ENCODE assay signal across 11 cellular contexts in genomic region chr9:35519697-35520403, GRCh38. TPM values are rescaled to one million over a fixed set of nuclear protein-coding genes. Genes with fewer than 3 reads are reported as not detected.
DNase-seq lines count a peak whose midpoint lies in the region; ATAC-seq and TF ChIP-seq lines count a peak whose summit lies in the region.
"Had no signal": no experiment of that assay in that cellular context is flagged by ENCODE, and none has a peak within 500 bp of the region (broad histone marks: within the 10 kb centered on the region; RNA-seq: fewer than 3 reads in every experiment).

No MANE protein-coding gene starts in this region.

- no peaks in the 10 kb centered on the region for H3K9me3 Mint-ChIP-seq in activated CD4-positive, alpha-beta memory T cell treated with anti-CD3 and anti-CD28 coated beads for 36 hours
- H3K9me3 Mint-ChIP-seq: activated T-cell treated with anti-CD3 and anti-CD28 coated beads, Interleukin-2, amount 50 U/mL, for 72 hours; T-helper 1 cell treated with Interleukin-12 subunit alpha and Interleukin-12 subunit beta and Interleukin-4 antibody, amounts not matched to agents 30 μg/mL and 1 μg/mL, for 36 hours had no signal

- peaks cover 27 to 68% of the 10 kb centered on the region in 2 experiments for H3K79me1 ChIP-seq in IMR-90 (ENCODE audit: low read depth in 1 of 2, low read length in 2 of 2)

- TF ChIP-seq POLR2A in IMR-90 (IDR thresholded peaks at IDR 0.05; ENCODE audit: low read depth, low read length) (no peak), body of pancreas (IDR thresholded peaks at IDR 0.05) (no peak)

- H4K20me1 ChIP-seq in IMR-90 (ENCODE audit: insufficient read depth, low read length), result no peaks in the 10 kb centered on the region

- H3K4me2 ChIP-seq in IMR-90 (ENCODE audit: low read depth, low read length), result peak overlapping the region; percentile 29; the same call in 1 of the 2 replicates

- H3K9me1 ChIP-seq in IMR-90 (ENCODE audit: insufficient read depth, low read length), result peaks cover 22% of the 10 kb centered on the region

- peak overlapping the region; percentile 30 for H3K9ac ChIP-seq in IMR-90 (ENCODE audit: low read depth, low read length)

- CTCF ChIA-PET in IMR-90 (lab: Yijun Ruan, JAX), result interaction anchor here (1.5 to 1.6 kb wide), 2 partner anchors 10 to 18 kb away, joined by 3 read pairs; no protein-coding TSS in a partner anchor
- CTCF ChIA-PET in activated CD4-positive, alpha-beta memory T cell treated with anti-CD3 and anti-CD28 coated beads for 36 hours (lab: Charles Lee), result interaction anchor here (4.6 kb wide), 1 partner anchor 33 kb away, joined by 20 read pairs; no protein-coding TSS in a partner anchor

- H3K36me3 Mint-ChIP-seq in activated CD4-positive, alpha-beta memory T cell treated with anti-CD3 and anti-CD28 coated beads for 36 hours, result no peaks in the 10 kb centered on the region

- peak overlapping the region; percentile 94 for H3K27ac ChIP-seq in IMR-90 (ENCODE audit: insufficient read depth, low read length)
- peak overlapping the region; percentile 65 to 86 (median 82) for H3K27ac ChIP-seq in body of pancreas
- peak overlapping the region; percentile 91 for H3K27ac ChIP-seq in substantia nigra (ENCODE audit: low read depth, low read length, poor library complexity, severe bottlenecking)
- H3K27ac ChIP-seq: HL-60 had no signal

- no peaks in the 10 kb centered on the region for H3K4me1 Mint-ChIP-seq in activated CD4-positive, alpha-beta memory T cell treated with anti-CD3 and anti-CD28 coated beads for 36 hours (ENCODE audit: low read depth)

- no CpG with 5 or more reads among the region's 1 CpG for WGBS in IMR-90 (ENCODE audit: extremely low coverage in 2 of 2, insufficient read length in 1 of 2), 2 experiments
- 78% methylated on average over 1 of the region's 1 CpG; no CpG with 5 or more reads in 1 of the 2 donors for WGBS in body of pancreas, 2 donors

- H2BK120ac ChIP-seq in IMR-90 (ENCODE audit: low read depth, low read length), result peak overlapping the region; percentile 99

- H2BK5ac ChIP-seq in IMR-90 (ENCODE audit: low read depth, low read length, poor library complexity, severe bottlenecking), result peak overlapping the region; percentile 96

- no peaks in the 10 kb centered on the region for H3K27me3 ChIP-seq in IMR-90 (ENCODE audit: control insufficient read depth, insufficient read depth, low read length)
- no peaks in the 10 kb centered on the region for H3K27me3 ChIP-seq in body of pancreas

- no peaks in the 10 kb centered on the region for H3K36me3 ChIP-seq in IMR-90 (ENCODE audit: control insufficient read depth, insufficient read depth, low read length)
- no peaks in the 10 kb centered on the region for H3K36me3 ChIP-seq in body of pancreas (replicated peaks in 1 of 2; ENCODE audit: insufficient read depth in 1 of 2, low read depth in 2 of 2)

- H3K23ac ChIP-seq in IMR-90 (ENCODE audit: low read depth, low read length), result peak overlapping the region; percentile 96

- peak overlapping the region; percentile 98 for H3K18ac ChIP-seq in IMR-90 (ENCODE audit: low read depth, low read length)

- H3K27ac Mint-ChIP-seq in activated CD4-positive, alpha-beta memory T cell treated with anti-CD3 and anti-CD28 coated beads for 36 hours, result no peak overlapping the region
- H3K27ac Mint-ChIP-seq: activated T-cell treated with anti-CD3 and anti-CD28 coated beads, Interleukin-2, amount 50 U/mL, for 72 hours; T-helper 1 cell treated with Interleukin-12 subunit alpha and Interleukin-12 subunit beta and Interleukin-4 antibody, amounts not matched to agents 30 μg/mL and 1 μg/mL, for 36 hours had no signal

- peak overlapping the region; percentile 95 for H3K4ac ChIP-seq in IMR-90 (ENCODE audit: low read depth, low read length)

- POLR2A ChIA-PET in IMR-90 (lab: Charles Lee; ENCODE audit: unreplicated experiment), result interaction anchor here (1.0 to 1.7 kb wide), 3 partner anchors 9 to 30 kb away, joined by 3 to 8 read pairs (median 5); partner anchors contain the start of gene RUSC2
- POLR2A ChIA-PET in activated CD4-positive, alpha-beta memory T cell treated with anti-CD3 and anti-CD28 coated beads for 36 hours (lab: Charles Lee), result no interaction called here

- dilution Hi-C loops in IMR-90 (cut with HindIII; ENCODE audit: low sequenced_read_pairs, unreplicated experiment), result no loop called here

- ATAC-seq in IMR-90 (ENCODE audit: low read depth) (no peak; the same call in 1 of the 2 replicates), body of pancreas (no peak), GM18858 (IDR thresholded peaks at IDR 0.05; ENCODE audit: unreplicated experiment) (no peak)
- ATAC-seq: activated T-cell treated with anti-CD3 and anti-CD28 coated beads, Interleukin-2, amount 50 U/mL, for 72 hours had no signal

- intact Hi-C loops in IMR-90 (cut with micrococcal nuclease) (loop anchor here (2.0 kb wide), 1 partner anchor 33 kb away; no protein-coding TSS in a partner anchor), body of pancreas (cut with DNase I) (no loop called here)
- intact Hi-C loops in activated CD4-positive, alpha-beta memory T cell treated with anti-CD3 and anti-CD28 coated beads for 36 hours (cut with micrococcal nuclease), result no loop called here

- no peak for TF ChIP-seq RAD21 in IMR-90 (IDR thresholded peaks at IDR 0.05; ENCODE audit: low read length)

- H3K9me3 ChIP-seq in IMR-90 (ENCODE audit: control insufficient read depth, insufficient read depth, low read length), result no peaks in the 10 kb centered on the region
- H3K9me3 ChIP-seq in body of pancreas, result no peaks in the 10 kb centered on the region

- no peak overlapping the region for H3K4me3 Mint-ChIP-seq in activated CD4-positive, alpha-beta memory T cell treated with anti-CD3 and anti-CD28 coated beads for 36 hours
- H3K4me3 Mint-ChIP-seq: activated T-cell treated with anti-CD3 and anti-CD28 coated beads, Interleukin-2, amount 50 U/mL, for 72 hours; T-helper 1 cell treated with Interleukin-12 subunit alpha and Interleukin-12 subunit beta and Interleukin-4 antibody, amounts not matched to agents 30 μg/mL and 1 μg/mL, for 36 hours had no signal

- in situ Hi-C loops in IMR-90 (cut with MboI; ENCODE audit: low sequenced_read_pairs), result no loop called here

- H3K4me1 ChIP-seq in IMR-90 (ENCODE audit: control insufficient read depth, insufficient read depth, low read length), result peaks cover 42% of the 10 kb centered on the region
- peaks cover 73% of the 10 kb centered on the region for H3K4me1 ChIP-seq in body of pancreas

- H4K8ac ChIP-seq in IMR-90 (ENCODE audit: low read depth in 2 of 2, low read length in 2 of 2), result peak overlapping the region; percentile 91 to 93

- peak overlapping the region; percentile 100 for H2AK5ac ChIP-seq in IMR-90 (ENCODE audit: low read depth, low read length)

- no TSS peak for BruUV-seq in IMR-90 (replicated peaks; lab: Mats Ljungman, UMichigan)

- peak overlapping the region; percentile 97 for H2BK15ac ChIP-seq in IMR-90 (ENCODE audit: low read depth, low read length)

- H4K91ac ChIP-seq in IMR-90 (ENCODE audit: insufficient read depth, low read depth, low read length), result peak overlapping the region; percentile 97

- peak overlapping the region; percentile 97 for H2AK9ac ChIP-seq in IMR-90 (replicated peaks; ENCODE audit: low read depth, low read length, poor library complexity)

- H3K56ac ChIP-seq in IMR-90 (ENCODE audit: extremely low read depth, insufficient read depth, low read length), result peak overlapping the region; percentile 96

- H3K4me3 ChIP-seq in IMR-90 (ENCODE audit: insufficient read depth, low read depth, low read length) (no peak overlapping the region), body of pancreas (no peak overlapping the region)

- peak overlapping the region; percentile 92 for H2BK20ac ChIP-seq in IMR-90 (ENCODE audit: low read depth, low read length)

- peak overlapping the region; percentile 85 for H3K14ac ChIP-seq in IMR-90 (replicated peaks; ENCODE audit: low read depth, low read length)

- TF ChIP-seq CTCF in IMR-90 (conservative IDR thresholded peaks at IDR 0.05; ENCODE audit: low read depth, low read length) (no peak), body of pancreas (IDR thresholded peaks at IDR 0.05) (no peak)

- no peaks in the 10 kb centered on the region for H3K27me3 Mint-ChIP-seq in activated CD4-positive, alpha-beta memory T cell treated with anti-CD3 and anti-CD28 coated beads for 36 hours

- H4K5ac ChIP-seq in IMR-90 (ENCODE audit: low read depth, low read length), result peak overlapping the region; percentile 62

- DNase-seq in IMR-90, result no peak
- DNase-seq in body of pancreas, result no peak
- peak; percentile 80 for DNase-seq in kidney tubule cell (ENCODE audit: low spot score)
- no peak for DNase-seq in substantia nigra (lab: John Stamatoyannopoulos, UW)
- DNase-seq in NCI-H524 (lab: John Stamatoyannopoulos, UW), result no peak
- DNase-seq in SHP77 (lab: John Stamatoyannopoulos, UW), result no peak
- DNase-seq in activated CD4-positive, alpha-beta memory T cell treated with anti-CD3 and anti-CD28 coated beads for 36 hours, result no peak
- DNase-seq: activated T-cell treated with anti-CD3 and anti-CD28 coated beads, Interleukin-2, amount 50 U/mL, for 72 hours had no signal

- H2AFZ ChIP-seq in IMR-90 (replicated peaks; ENCODE audit: low read length, poor library complexity), result peak overlapping the region; percentile 5

TF ChIP-seq in IMR-90, 13 proteins besides CTCF, POLR2A, EP300 and RAD21:
- TF ChIP-seq MXI1 (IDR thresholded peaks at IDR 0.05; ENCODE audit: borderline replicate concordance, low read depth, low read length) (no peak), ELK1 (IDR thresholded peaks at IDR 0.05; ENCODE audit: borderline replicate concordance, low read depth, low read length) (no peak), NFE2L2 (IDR thresholded peaks at IDR 0.05; ENCODE audit: low read depth, low read length) (no peak), CEBPB (IDR thresholded peaks at IDR 0.05; ENCODE audit: low read depth, low read length) (no peak), RFX5 (IDR thresholded peaks at IDR 0.05; ENCODE audit: low read depth, low read length) (no peak)
TF ChIP-seq in IMR-90: peak in this region for 0.

RNA-seq across cellular contexts. Expression of gene RUSC2, which starts 29.9 kb away (rescaled TPM):
- total RNA-seq in IMR-90 (2012; rRNA removed) (17.4 and 18.3 TPM in 2 replicates), body of pancreas (10 to 100 TPM; 16.9 to 27.4 TPM)
- 35.4 and 42.8 TPM in 2 replicates for polyA plus RNA-seq in IMR-90 (2012; rRNA removed)
- 16.0 and 32.6 TPM in 2 replicates for polyA plus RNA-seq in IMR-90 (2012; cell fraction: cytosol; rRNA removed)
- polyA plus RNA-seq in IMR-90 (2012; cell fraction: nucleus; rRNA removed; ENCODE audit: low replicate concordance), result 90.1 and 162 TPM in 2 replicates
- 1 to 10 TPM; 2.7 to 3.0 TPM for total RNA-seq in activated CD4-positive, alpha-beta memory T cell treated with anti-CD3 and anti-CD28 coated beads for 36 hours
